13 cellular contexts compared by ENCODE assay signal in the genomic region with DNA sequence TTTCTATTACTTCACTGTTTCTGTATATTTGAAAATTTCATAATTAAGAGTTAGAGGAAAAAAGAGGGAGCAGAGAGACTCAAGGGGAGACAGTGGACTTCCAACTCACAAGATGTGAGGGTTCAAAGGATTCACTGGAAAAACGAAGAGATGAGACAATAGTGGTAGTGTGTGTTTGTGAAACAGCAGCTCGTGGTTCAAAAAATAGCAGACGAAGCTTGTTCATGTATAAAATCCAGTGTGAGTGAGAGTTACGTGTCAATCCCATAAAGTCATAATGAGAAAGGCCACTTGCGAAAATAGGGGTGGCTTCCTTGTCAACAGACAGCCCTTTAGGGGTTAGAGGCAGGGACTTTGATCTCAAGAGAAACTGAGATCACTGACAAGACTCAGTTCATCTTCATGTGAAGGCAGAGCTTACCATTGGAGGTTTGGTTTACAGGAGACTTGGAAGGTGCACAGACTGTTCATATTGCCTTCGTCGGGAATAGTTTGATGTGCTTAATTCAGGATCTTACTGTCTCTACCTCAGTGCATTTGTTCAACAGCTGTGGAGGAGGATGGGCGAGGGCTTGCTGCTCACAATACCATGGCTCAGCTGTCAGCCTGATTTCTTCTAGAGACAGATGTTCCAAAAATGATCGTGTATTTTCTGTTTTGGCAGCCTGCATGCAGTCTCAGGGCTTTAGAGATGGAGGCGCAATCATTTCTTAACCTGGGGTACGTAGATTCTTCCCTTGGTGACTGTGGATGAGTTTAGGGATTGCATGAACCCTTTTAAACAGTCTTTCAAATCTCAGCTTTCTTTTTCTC.
DNase-seq lines count a peak whose midpoint lies in the region; ATAC-seq and TF ChIP-seq lines count a peak whose summit lies in the region.
"Had no signal": no experiment of that assay in that cellular context is flagged by ENCODE, and none has a peak within 500 bp of the region (broad histone marks: within the 10 kb centered on the region; RNA-seq: fewer than 3 reads in every experiment).

No MANE protein-coding gene starts in this region.

- DNase-seq in activated naive CD4-positive, alpha-beta T cell treated with anti-CD3 and anti-CD28 coated beads, Interleukin-2, amount 10 ng/mL, durations not matched to agents 7 days and 5 days: no peak
- DNase-seq in activated naive CD4-positive, alpha-beta T cell treated with Interleukin-2 at 50 U/mL for 16 hours: no peak
- DNase-seq in NAMALWA (ENCODE audit: low spot score): peak; percentile 3
- no peak for DNase-seq in nephron progenitor cell
- no peak for DNase-seq in SHP77 (lab: John Stamatoyannopoulos, UW)
- DNase-seq in AG08396 (ENCODE audit: low spot score): no peak
- no peak for DNase-seq in uterus
- DNase-seq: activated gamma-delta T cell, left cardiac atrium, SK-N-SH had no signal

- H3K4me1 Mint-ChIP-seq in activated naive CD4-positive, alpha-beta T cell treated with anti-CD3 and anti-CD28 coated beads, Interleukin-2, amount 10 ng/mL, durations not matched to agents 7 days and 5 days: peaks cover 17% of the 10 kb centered on the region
- H3K4me1 Mint-ChIP-seq in nephron progenitor cell: peaks cover 11% of the 10 kb centered on the region

- no peaks in the 10 kb centered on the region for H3K27me3 ChIP-seq in uterus
- H3K27me3 ChIP-seq: suprapubic skin had no signal

- peaks cover 2% of the 10 kb centered on the region for H3K36me3 Mint-ChIP-seq in activated naive CD4-positive, alpha-beta T cell treated with anti-CD3 and anti-CD28 coated beads, Interleukin-2, amount 10 ng/mL, durations not matched to agents 7 days and 5 days
- H3K36me3 Mint-ChIP-seq in nephron progenitor cell (ENCODE audit: low read depth): no peaks in the 10 kb centered on the region

- ATAC-seq in GM21786 (IDR thresholded peaks at IDR 0.05; ENCODE audit: unreplicated experiment): peak; percentile 87
- ATAC-seq: left cardiac atrium had no signal

- H3K4me1 ChIP-seq in uterus: no peaks in the 10 kb centered on the region
- H3K4me1 ChIP-seq: suprapubic skin had no signal

- TF ChIP-seq CTCF in nephron progenitor cell (IDR thresholded peaks at IDR 0.05) (no peak), uterus (IDR thresholded peaks at IDR 0.05) (no peak)

- no peaks in the 10 kb centered on the region for H3K9me3 ChIP-seq in uterus
- H3K9me3 ChIP-seq: SK-N-SH, suprapubic skin had no signal

- no peaks in the 10 kb centered on the region for H3K36me3 ChIP-seq in uterus
- H3K36me3 ChIP-seq: suprapubic skin had no signal

- H3K4me3 ChIP-seq in uterus: no peak overlapping the region
- H3K4me3 ChIP-seq: suprapubic skin had no signal

- H3K27ac Mint-ChIP-seq in activated naive CD4-positive, alpha-beta T cell treated with anti-CD3 and anti-CD28 coated beads, Interleukin-2, amount 10 ng/mL, durations not matched to agents 7 days and 5 days: peak overlapping the region; percentile 3
- peak overlapping the region; percentile 5 for H3K27ac Mint-ChIP-seq in nephron progenitor cell

- H3K27ac ChIP-seq in uterus: no peak overlapping the region
- H3K27ac ChIP-seq: KMS-11, suprapubic skin had no signal

- no peak overlapping the region for H3K4me3 Mint-ChIP-seq in activated naive CD4-positive, alpha-beta T cell treated with anti-CD3 and anti-CD28 coated beads, Interleukin-2, amount 10 ng/mL, durations not matched to agents 7 days and 5 days
- H3K4me3 Mint-ChIP-seq in nephron progenitor cell: no peak overlapping the region

- H3K9me3 Mint-ChIP-seq in activated naive CD4-positive, alpha-beta T cell treated with anti-CD3 and anti-CD28 coated beads, Interleukin-2, amount 10 ng/mL, durations not matched to agents 7 days and 5 days: peaks cover 17% of the 10 kb centered on the region
- H3K9me3 Mint-ChIP-seq in nephron progenitor cell: peaks cover 18% of the 10 kb centered on the region

- intact Hi-C loops in uterus (cut with DNase I; ENCODE audit: low total_unique reads): loop anchor here (10.0 kb wide), 1 partner anchor 45 kb away; no protein-coding TSS in a partner anchor

- H3K27me3 Mint-ChIP-seq in activated naive CD4-positive, alpha-beta T cell treated with anti-CD3 and anti-CD28 coated beads, Interleukin-2, amount 10 ng/mL, durations not matched to agents 7 days and 5 days: no peaks in the 10 kb centered on the region
- H3K27me3 Mint-ChIP-seq in nephron progenitor cell (ENCODE audit: low read depth, poor library complexity): peaks cover 6% of the 10 kb centered on the region

- TF ChIP-seq POLR2A in uterus (IDR thresholded peaks at IDR 0.05): no peak

- CTCF ChIA-PET in activated naive CD4-positive, alpha-beta T cell treated with anti-CD3 and anti-CD28 coated beads, Interleukin-2, amount 10 ng/mL, durations not matched to agents 7 days and 5 days (lab: Charles Lee): interaction anchor here (1.0 to 1.8 kb wide), 3 partner anchors 19 to 82 kb away, joined by 3 to 7 read pairs (median 5); no protein-coding TSS in a partner anchor
